In the genomic region with DNA sequence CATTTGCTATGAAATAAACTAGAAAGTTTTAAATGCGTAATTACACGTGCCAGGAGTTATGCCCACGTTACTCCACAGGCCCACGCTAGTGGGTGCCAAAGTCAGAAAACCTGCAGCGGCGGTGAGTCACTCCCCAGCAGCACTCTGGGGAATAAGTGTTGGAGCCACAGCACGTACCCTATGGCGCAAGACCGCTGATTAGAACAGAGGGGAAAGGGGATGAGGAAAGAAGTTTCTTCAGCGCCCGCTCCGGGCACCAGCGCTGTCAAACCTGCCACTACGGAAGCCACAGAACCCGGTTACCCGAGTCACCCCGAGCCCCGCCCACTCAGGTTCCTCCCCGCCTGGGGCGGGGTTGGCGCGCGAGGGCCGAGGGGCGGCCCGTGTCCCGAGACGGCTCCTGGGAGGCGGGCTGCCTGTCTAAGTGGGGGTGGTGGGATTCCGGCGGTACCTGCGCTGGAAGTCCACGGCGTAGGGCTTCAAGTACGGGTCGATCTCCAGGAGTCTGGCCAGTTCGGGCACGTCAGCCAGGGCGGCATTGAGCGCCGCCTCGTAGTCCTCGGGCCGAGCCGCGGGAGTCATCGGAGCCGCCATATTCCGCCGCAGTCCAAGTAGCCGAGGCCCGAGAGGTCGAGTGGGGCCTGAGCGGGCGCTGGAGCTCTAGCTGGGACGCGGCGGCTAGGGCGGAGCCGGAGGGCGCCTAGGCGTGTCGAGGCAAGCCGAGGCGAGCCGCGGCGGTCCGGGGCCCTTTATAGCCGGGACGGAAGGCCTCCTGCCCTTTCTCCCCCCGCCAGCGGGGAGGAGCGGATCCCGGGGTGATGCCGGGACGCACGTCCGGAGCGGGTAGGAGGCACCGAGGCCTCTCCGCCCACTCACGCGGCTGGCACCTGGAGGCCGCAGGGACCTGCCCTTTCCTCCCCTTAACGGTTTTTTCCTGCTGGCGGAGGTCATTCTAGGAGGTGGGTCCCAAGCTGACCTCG, we compare ENCODE assay signal across 8 cellular contexts. TPM values are rescaled to one million over a fixed set of nuclear protein-coding genes. Genes with fewer than 3 reads are reported as not detected.
DNase-seq lines count a peak whose midpoint lies in the region; ATAC-seq and TF ChIP-seq lines count a peak whose summit lies in the region.

Gene GBE1 (minus strand): TSS at position 722 of the 980 bp plus-strand sequence. CDS start 128 bp downstream, at position 594.

- ATAC-seq in CD4-positive, CD25-positive, alpha-beta regulatory T cell (ENCODE audit: low read depth in 2 of 2): peak; percentile 85 to 86
- ATAC-seq in GM19351 (IDR thresholded peaks at IDR 0.05; ENCODE audit: unreplicated experiment) (peak; percentile 83), HG03521 (IDR thresholded peaks at IDR 0.05; ENCODE audit: unreplicated experiment) (peak; percentile 90)

- 0% methylated on average over 48 to 66 of the region's 88 CpGs for WGBS in lower leg skin, 2 donors

- H3K27me3 ChIP-seq in CD4-positive, CD25-positive, alpha-beta regulatory T cell (ENCODE audit: control insufficient read depth, insufficient read depth, low read length): no peaks in the 10 kb centered on the region
- H3K27me3 ChIP-seq in duodenal mucosa (ENCODE audit: control insufficient read depth in 1 of 2, insufficient read depth in 2 of 2, low read length in 2 of 2): no peaks in the 10 kb centered on the region

- peak within 1 kb of the TSS; percentile 88 to 89 for H3K9ac ChIP-seq in duodenal mucosa (ENCODE audit: low read depth in 1 of 2, low read length in 2 of 2)

- CTCF ChIA-PET in activated CD4-positive, alpha-beta memory T cell treated with anti-CD3 and anti-CD28 coated beads for 36 hours (lab: Charles Lee): no interaction called here

- no peaks in the 10 kb centered on the region for H3K36me3 ChIP-seq in CD4-positive, CD25-positive, alpha-beta regulatory T cell (ENCODE audit: control insufficient read depth, insufficient read depth, low read length)
- no peaks in the 10 kb centered on the region for H3K36me3 ChIP-seq in duodenal mucosa (ENCODE audit: control insufficient read depth in 1 of 2, insufficient read depth in 2 of 2, low read length in 2 of 2)

- intact Hi-C loops in activated CD4-positive, alpha-beta memory T cell treated with anti-CD3 and anti-CD28 coated beads for 36 hours (cut with micrococcal nuclease): loop anchor here (1.0 to 5.0 kb wide), 3 partner anchors 179 to 371 kb away; no protein-coding TSS in a partner anchor
- intact Hi-C loops in lower leg skin (cut with DNase I; ENCODE audit: low total_unique reads): no loop called here

- H3K27ac Mint-ChIP-seq in CD4-positive, CD25-positive, alpha-beta regulatory T cell: peak within 1 kb of the TSS; percentile 92 to 99 (median 99)
- peak within 1 kb of the TSS; percentile 98 for H3K27ac Mint-ChIP-seq in activated CD4-positive, alpha-beta memory T cell treated with anti-CD3 and anti-CD28 coated beads for 36 hours

- peak; percentile 81 to 93 (median 92) for DNase-seq in CD4-positive, CD25-positive, alpha-beta regulatory T cell
- DNase-seq in NCI-H82 (lab: John Stamatoyannopoulos, UW): peak; percentile 91
- peak; percentile 92 for DNase-seq in activated CD4-positive, alpha-beta memory T cell treated with anti-CD3 and anti-CD28 coated beads for 36 hours
- DNase-seq in lower leg skin (ENCODE audit: low spot score in 2 of 2): peak; percentile 96 to 98
- peak; percentile 85 to 86 for DNase-seq in stimulated activated CD4-positive, alpha-beta T cell treated with anti-CD3 and anti-CD28 coated beads, Interleukin-4, amount 100 ng/mL, for 48 hours (ENCODE audit: low read depth in 2 of 2)

- TF ChIP-seq POLR2A in lower leg skin (IDR thresholded peaks at IDR 0.05): no peak

- H3K4me3 Mint-ChIP-seq in CD4-positive, CD25-positive, alpha-beta regulatory T cell: peak within 1 kb of the TSS; percentile 91 to 97 (median 95)
- peak within 1 kb of the TSS; percentile 91 for H3K4me3 Mint-ChIP-seq in activated CD4-positive, alpha-beta memory T cell treated with anti-CD3 and anti-CD28 coated beads for 36 hours

- H3K4me3 ChIP-seq in CD4-positive, CD25-positive, alpha-beta regulatory T cell (ENCODE audit: low read depth, low read length): peak within 1 kb of the TSS; percentile 88
- peak within 1 kb of the TSS; percentile 82 to 91 for H3K4me3 ChIP-seq in duodenal mucosa (ENCODE audit: low read depth in 1 of 2, low read length in 2 of 2)
- peak within 1 kb of the TSS; percentile 45 for H3K4me3 ChIP-seq in lower leg skin (ENCODE audit: low read depth, poor library complexity, severe bottlenecking)

- H3K36me3 Mint-ChIP-seq in CD4-positive, CD25-positive, alpha-beta regulatory T cell: peaks cover 17% of the 10 kb centered on the region
- H3K36me3 Mint-ChIP-seq in activated CD4-positive, alpha-beta memory T cell treated with anti-CD3 and anti-CD28 coated beads for 36 hours: peaks cover 25% of the 10 kb centered on the region

- POLR2A ChIA-PET in activated CD4-positive, alpha-beta memory T cell treated with anti-CD3 and anti-CD28 coated beads for 36 hours (lab: Charles Lee): no interaction called here

- H3K4me1 Mint-ChIP-seq in CD4-positive, CD25-positive, alpha-beta regulatory T cell: peaks cover 18 to 29% (median 24%) of the 10 kb centered on the region in 4 donors
- peaks cover 25% of the 10 kb centered on the region for H3K4me1 Mint-ChIP-seq in activated CD4-positive, alpha-beta memory T cell treated with anti-CD3 and anti-CD28 coated beads for 36 hours (ENCODE audit: low read depth)

- peak within 1 kb of the TSS; percentile 95 for H3K27ac ChIP-seq in CD4-positive, CD25-positive, alpha-beta regulatory T cell (ENCODE audit: insufficient read depth, low read length, poor library complexity, severe bottlenecking)
- H3K27ac ChIP-seq in duodenal mucosa (ENCODE audit: low read depth, low read length): peak within 1 kb of the TSS; percentile 99

- H3K9me3 ChIP-seq in CD4-positive, CD25-positive, alpha-beta regulatory T cell (ENCODE audit: control insufficient read depth in 2 of 2, low read length in 2 of 2): no peaks in the 10 kb centered on the region
- no peaks in the 10 kb centered on the region for H3K9me3 ChIP-seq in duodenal mucosa (ENCODE audit: control insufficient read depth in 1 of 2, low read length in 2 of 2)

- peaks cover 13% of the 10 kb centered on the region for H3K4me1 ChIP-seq in CD4-positive, CD25-positive, alpha-beta regulatory T cell (ENCODE audit: control insufficient read depth, insufficient read depth, low read length, poor library complexity, severe bottlenecking)
- peaks cover 14 to 17% of the 10 kb centered on the region in 2 donors for H3K4me1 ChIP-seq in duodenal mucosa (ENCODE audit: control insufficient read depth in 1 of 2, insufficient read depth in 2 of 2, low read length in 2 of 2)

- H3K9me3 Mint-ChIP-seq in CD4-positive, CD25-positive, alpha-beta regulatory T cell: peaks cover 0 to 2% (median 0%) of the 10 kb centered on the region in 7 donors
- no peaks in the 10 kb centered on the region for H3K9me3 Mint-ChIP-seq in activated CD4-positive, alpha-beta memory T cell treated with anti-CD3 and anti-CD28 coated beads for 36 hours

- peaks cover 5% of the 10 kb centered on the region for H3K27me3 Mint-ChIP-seq in CD4-positive, CD25-positive, alpha-beta regulatory T cell
- H3K27me3 Mint-ChIP-seq in activated CD4-positive, alpha-beta memory T cell treated with anti-CD3 and anti-CD28 coated beads for 36 hours: no peaks in the 10 kb centered on the region

- no peak for TF ChIP-seq CTCF in lower leg skin (IDR thresholded peaks at IDR 0.05)

RNA-seq across cellular contexts. Expression of gene GBE1, which starts in this region (rescaled TPM):
- 7.5 TPM for total RNA-seq in CD4-positive, CD25-positive, alpha-beta regulatory T cell
- polyA plus RNA-seq in CD4-positive, CD25-positive, alpha-beta regulatory T cell: 1 to 10 TPM; 5.2 to 9.7 (median 9.1) TPM
- 10 to 100 TPM; 30.5 to 30.6 TPM for total RNA-seq in activated CD4-positive, alpha-beta memory T cell treated with anti-CD3 and anti-CD28 coated beads for 36 hours
- total RNA-seq in lower leg skin: 10 to 100 TPM; 13.5 to 21.7 (median 15.8) TPM

Comparison
In these comparisons a context has a peak if more than half of its experiments do, and no peak if none do; other contexts are left out.
1. Peak in every context shown above with its lines: DNase-seq, ATAC-seq, H3K4me3 ChIP-seq and H3K27ac ChIP-seq.